ENCODE assay signal across 22 cellular contexts in genomic region chr12:120592121-120593049, GRCh38. TPM values are rescaled to one million over a fixed set of nuclear protein-coding genes. Genes with fewer than 3 reads are reported as not detected.
"Had no signal": no experiment of that assay in that cellular context is flagged by ENCODE, and none has a peak within 500 bp of the region (broad histone marks: within the 10 kb centered on the region; RNA-seq: fewer than 3 reads in every experiment).

No MANE protein-coding gene starts in this region.

- H3K27ac Mint-ChIP-seq: activated CD8-positive, alpha-beta T cell treated with anti-CD3 and anti-CD28 coated beads for 36 hours; activated naive CD8-positive, alpha-beta T cell treated with anti-CD3 and anti-CD28 coated beads, Interleukin-2, amount 50 U/mL, for 24 hours; activated T-helper 2 cell treated with anti-CD3 and anti-CD28 coated beads, Interferon-gamma antibody, Interleukin-2, Interleukin-4, amounts not matched to agents 10 μg/mL and 5 μg/mL and 100 μg/mL, durations not matched to agents 14 hours and 24 hours and 36 hours; effector memory CD8-positive, alpha-beta T cell; naive thymus-derived CD4-positive, alpha-beta T cell had no signal

- H3K4me1 Mint-ChIP-seq: activated naive CD8-positive, alpha-beta T cell treated with anti-CD3 and anti-CD28 coated beads, Interleukin-2, amount 50 U/mL, for 24 hours; naive thymus-derived CD4-positive, alpha-beta T cell had no signal

- ATAC-seq: activated CD8-positive, alpha-beta T cell treated with anti-CD3 and anti-CD28 coated beads for 36 hours; activated naive CD8-positive, alpha-beta T cell treated with anti-CD3 and anti-CD28 coated beads, Interleukin-2, amount 50 U/mL, for 24 hours; effector memory CD8-positive, alpha-beta T cell; left cardiac atrium; naive thymus-derived CD4-positive, alpha-beta T cell had no signal

- H3K9me3 Mint-ChIP-seq: activated CD8-positive, alpha-beta T cell treated with anti-CD3 and anti-CD28 coated beads for 36 hours; activated naive CD8-positive, alpha-beta T cell treated with anti-CD3 and anti-CD28 coated beads, Interleukin-2, amount 50 U/mL, for 24 hours; activated T-helper 2 cell treated with anti-CD3 and anti-CD28 coated beads, Interferon-gamma antibody, Interleukin-2, Interleukin-4, amounts not matched to agents 10 μg/mL and 5 μg/mL and 100 μg/mL, durations not matched to agents 14 hours and 24 hours and 36 hours; effector memory CD8-positive, alpha-beta T cell had no signal

- DNase-seq: activated CD4-positive, alpha-beta T cell treated with anti-CD3 and anti-CD28 coated beads for 48 hours; activated CD4-positive, CD25-positive, alpha-beta regulatory T cell; activated CD8-positive, alpha-beta T cell treated with anti-CD3 and anti-CD28 coated beads for 36 hours; activated naive CD4-positive, alpha-beta T cell treated with Interleukin-2 at 50 U/mL for 16 hours; activated naive CD8-positive, alpha-beta T cell treated with anti-CD3 and anti-CD28 coated beads, Interleukin-2, amount 50 U/mL, for 24 hours; activated T-cell treated with anti-CD3 and anti-CD28 coated beads, Interleukin-2, amount 50 U/mL, for 1 hour; cortex of kidney; effector memory CD8-positive, alpha-beta T cell; esophagus squamous epithelium; left cardiac atrium; mesendoderm; naive thymus-derived CD4-positive, alpha-beta T cell; stimulated activated CD4-positive, alpha-beta T cell treated with anti-CD3 and anti-CD28 coated beads, Interleukin-4, amount 100 ng/mL, for 1 hour; stomach; T-helper 9 cell; upper lobe of left lung had no signal

- H3K4me3 Mint-ChIP-seq: activated CD8-positive, alpha-beta T cell treated with anti-CD3 and anti-CD28 coated beads for 36 hours; activated naive CD8-positive, alpha-beta T cell treated with anti-CD3 and anti-CD28 coated beads, Interleukin-2, amount 50 U/mL, for 24 hours; effector memory CD8-positive, alpha-beta T cell; naive thymus-derived CD4-positive, alpha-beta T cell had no signal

- H3K27me3 Mint-ChIP-seq: activated CD8-positive, alpha-beta T cell treated with anti-CD3 and anti-CD28 coated beads for 36 hours; activated naive CD8-positive, alpha-beta T cell treated with anti-CD3 and anti-CD28 coated beads, Interleukin-2, amount 50 U/mL, for 24 hours had no signal

- H3K27ac ChIP-seq: breast epithelium, esophagus squamous epithelium, prostate gland, skin epidermis, stomach, thoracic aorta, upper lobe of left lung had no signal

- H3K36me3 Mint-ChIP-seq: naive thymus-derived CD4-positive, alpha-beta T cell had no signal

RNA-seq across cellular contexts. Expression of gene CABP1, which starts 48.0 kb away (rescaled TPM):
- total RNA-seq: osteocyte had no signal
